ENCODE assay signal across 8 cellular contexts in genomic region chr1:6180215-6180577, GRCh38. TPM values are rescaled to one million over a fixed set of nuclear protein-coding genes. Genes with fewer than 3 reads are reported as not detected.
DNase-seq lines count a peak whose midpoint lies in the region; ATAC-seq and TF ChIP-seq lines count a peak whose summit lies in the region.

TSS of gene CHD5 (minus strand) at chr1:6180321. CDS start at chr1:6180023, 298 bp downstream.

- H2BK120ac ChIP-seq in H9 (ENCODE audit: low read depth, low read length, poor library complexity, severe bottlenecking) = no peak within 1 kb of the TSS

- no peaks in the 10 kb centered on the region for H3K23me2 ChIP-seq in H9 (ENCODE audit: insufficient read length, low read depth, low read length, poor library complexity, severe bottlenecking)

- peak; percentile 44; the same call in 2 of the 3 replicates for TF ChIP-seq CTCF in H9 (conservative IDR thresholded peaks at IDR 0.05)
- no peak for TF ChIP-seq CTCF in ascending aorta (IDR thresholded peaks at IDR 0.05)
- TF ChIP-seq CTCF in nephron progenitor cell (IDR thresholded peaks at IDR 0.05) = no peak

- H3T11ph ChIP-seq in H9 (ENCODE audit: low read length) = no peak within 1 kb of the TSS

- H3K79me1 ChIP-seq in H9 (ENCODE audit: insufficient read depth, low read depth, low read length, poor library complexity, severe bottlenecking) = no peaks in the 10 kb centered on the region

- H3K4me1 ChIP-seq in CD4-positive, alpha-beta memory T cell (ENCODE audit: insufficient read depth, low read length) = peaks cover 17% of the 10 kb centered on the region
- H3K4me1 ChIP-seq in H9 (ENCODE audit: insufficient read depth, low read length) (no peaks in the 10 kb centered on the region), ascending aorta (peaks cover 8 to 9% of the 10 kb centered on the region in 2 donors)

- H3K36me3 ChIP-seq in CD4-positive, alpha-beta memory T cell (ENCODE audit: insufficient read depth, low read length) = no peaks in the 10 kb centered on the region
- peaks cover 1 to 3% of the 10 kb centered on the region in 2 donors for H3K36me3 ChIP-seq in ascending aorta

- no peak within 1 kb of the TSS for H4K91ac ChIP-seq in H9 (ENCODE audit: insufficient read length, low read depth, low read length)

- no peak within 1 kb of the TSS for H3K4me3 ChIP-seq in CD4-positive, alpha-beta memory T cell (ENCODE audit: low read length in 2 of 2)
- peak within 1 kb of the TSS; percentile 50 to 66 for H3K4me3 ChIP-seq in ascending aorta

- ATAC-seq in GM19023 (IDR thresholded peaks at IDR 0.05; ENCODE audit: unreplicated experiment) = no peak

- CTCF ChIA-PET in CD4-positive, alpha-beta memory T cell (lab: Charles Lee; ENCODE audit: partially characterized antibody) = interaction anchor here (1.0 kb wide), 1 partner anchor 44 kb away, joined by 3 read pairs; no protein-coding TSS in a partner anchor

- POLR2A ChIA-PET in CD4-positive, alpha-beta memory T cell (lab: Charles Lee; ENCODE audit: partially characterized antibody) = no interaction called here

- peaks cover 3% of the 10 kb centered on the region for H3K27me3 ChIP-seq in CD4-positive, alpha-beta memory T cell (ENCODE audit: insufficient read depth, low read length)
- peaks cover 14% of the 10 kb centered on the region; the same call in 1 of the 2 replicates for H3K27me3 ChIP-seq in H9 (ENCODE audit: insufficient read depth, low read length)
- H3K27me3 ChIP-seq in ascending aorta = no peaks in the 10 kb centered on the region

- H2BK15ac ChIP-seq in H9 (ENCODE audit: low read depth, low read length) = no peak within 1 kb of the TSS

- WGBS in H9 (ENCODE audit: extremely low coverage, insufficient read length, low lambda C conversion rate) = no CpG with 5 or more reads among the region's 46 CpGs

- H4K8ac ChIP-seq in H9 (replicated peaks; ENCODE audit: insufficient read length, low read depth, low read length) = no peak within 1 kb of the TSS

- intact Hi-C loops in CD4-positive, alpha-beta memory T cell (cut with micrococcal nuclease) = no loop called here
- intact Hi-C loops in ascending aorta (cut with DNase I) = no loop called here

- H3K27ac ChIP-seq in CD4-positive, alpha-beta memory T cell (ENCODE audit: low read depth, low read length) = no peak within 1 kb of the TSS
- H3K27ac ChIP-seq in H9 (ENCODE audit: insufficient read length, low read depth, low read length) (no peak within 1 kb of the TSS), ascending aorta (peak within 1 kb of the TSS in 1 of 2 donors; percentile 8)

- no peaks in the 10 kb centered on the region for H3K9me3 ChIP-seq in CD4-positive, alpha-beta memory T cell (ENCODE audit: control insufficient read depth in 1 of 2, low read length in 2 of 2)
- H3K9me3 ChIP-seq in H9 (ENCODE audit: control insufficient read depth, low read depth, low read length) = no peaks in the 10 kb centered on the region
- H3K9me3 ChIP-seq in ascending aorta = no peaks in the 10 kb centered on the region

- no peak within 1 kb of the TSS for H3K4ac ChIP-seq in H9 (ENCODE audit: low read depth, low read length)

- H3K4me3 Mint-ChIP-seq in CD4-positive, alpha-beta memory T cell = peak within 1 kb of the TSS; percentile 54 to 82 (median 67)
- peak within 1 kb of the TSS; percentile 48 to 74 for H3K4me3 Mint-ChIP-seq in H9
- H3K4me3 Mint-ChIP-seq in nephron progenitor cell = peak within 1 kb of the TSS; percentile 69

- H3K27ac Mint-ChIP-seq in CD4-positive, alpha-beta memory T cell = peak within 1 kb of the TSS in 1 of 7 donors; percentile 47
- H3K27ac Mint-ChIP-seq in H9 = no peak within 1 kb of the TSS
- no peak within 1 kb of the TSS for H3K27ac Mint-ChIP-seq in nephron progenitor cell

- no peak within 1 kb of the TSS for H3K56ac ChIP-seq in H9 (ENCODE audit: insufficient read length, low read depth, low read length)

- H2AFZ ChIP-seq in H9 (ENCODE audit: low read length) = no peak within 1 kb of the TSS

- H2BK12ac ChIP-seq in H9 (ENCODE audit: insufficient read length, low read depth, low read length) = no peak within 1 kb of the TSS

- peaks cover 6 to 11% of the 10 kb centered on the region in 2 donors for H3K36me3 Mint-ChIP-seq in CD4-positive, alpha-beta memory T cell
- H3K36me3 Mint-ChIP-seq in H9 (ENCODE audit: insufficient read depth in 1 of 3, low read depth in 3 of 3) (peaks cover 0 to 10% (median 0%) of the 10 kb centered on the region in 3 experiments; a peak in 2 of 7 replicates), nephron progenitor cell (ENCODE audit: low read depth) (peaks cover 14% of the 10 kb centered on the region)

- no peaks in the 10 kb centered on the region for H3K79me2 ChIP-seq in H9 (ENCODE audit: insufficient read depth, low read length)

- H3K9ac ChIP-seq in H9 (ENCODE audit: extremely low read depth, insufficient read length, low read length) = no peak within 1 kb of the TSS

- no peak within 1 kb of the TSS for H2BK20ac ChIP-seq in H9 (ENCODE audit: low read depth, low read length, poor library complexity, severe bottlenecking)

- H2BK5ac ChIP-seq in H9 (ENCODE audit: insufficient read length, low read length) = no peak within 1 kb of the TSS

- peak within 1 kb of the TSS; percentile 13 for H3K4me2 ChIP-seq in H9 (ENCODE audit: insufficient read depth, insufficient read length, low read length)

- H4K20me1 ChIP-seq in H9 (ENCODE audit: control insufficient read depth, insufficient read depth, insufficient read length) = no peaks in the 10 kb centered on the region

- peak in 2 of 5 donors; percentile 9 to 54 for DNase-seq in CD4-positive, alpha-beta memory T cell
- DNase-seq in H9 (peak; percentile 68), ascending aorta (ENCODE audit: low spot score in 2 of 2) (peak in 1 of 2 donors; percentile 74), nephron progenitor cell (peak; percentile 56), NCI-H1694 treated with DMSO at 0.1 percent for 48 hours (lab: John Stamatoyannopoulos, UW) (no peak), ACHN (no peak), dermis blood vessel endothelial cell (no peak)

- H3K23ac ChIP-seq in H9 (ENCODE audit: insufficient read length, low read depth, low read length) = no peak within 1 kb of the TSS

- H3K4me1 Mint-ChIP-seq in CD4-positive, alpha-beta memory T cell = peaks cover 9 to 42% (median 30%) of the 10 kb centered on the region in 4 donors
- H3K4me1 Mint-ChIP-seq in H9 (peaks cover 28 to 34% of the 10 kb centered on the region in 2 experiments), nephron progenitor cell (peaks cover 25% of the 10 kb centered on the region)

- peak within 1 kb of the TSS; percentile 24; the same call in 1 of the 2 replicates for H3K14ac ChIP-seq in H9 (ENCODE audit: insufficient read depth, low read length)

- no peak within 1 kb of the TSS for H4K5ac ChIP-seq in H9 (ENCODE audit: insufficient read length, low read depth, low read length)

- in situ Hi-C loops in ACHN (cut with HindIII; ENCODE audit: low pct_ligation_motif_present, low pct_unique_long_range_greater_than_20kb, low sequenced_read_pairs) = no loop called here

- H3K18ac ChIP-seq in H9 (ENCODE audit: insufficient read length, low read depth, low read length) = peak within 1 kb of the TSS; percentile 1

- peaks cover 27 to 35% of the 10 kb centered on the region in 2 donors for H3K27me3 Mint-ChIP-seq in CD4-positive, alpha-beta memory T cell
- H3K27me3 Mint-ChIP-seq in H9 (ENCODE audit: low read depth) (peaks cover 35% of the 10 kb centered on the region), nephron progenitor cell (ENCODE audit: low read depth, poor library complexity) (peaks cover 45% of the 10 kb centered on the region)

- no peak within 1 kb of the TSS for H2AK5ac ChIP-seq in H9 (ENCODE audit: insufficient read length, low read length)

- no peaks in the 10 kb centered on the region for H3K9me3 Mint-ChIP-seq in CD4-positive, alpha-beta memory T cell
- H3K9me3 Mint-ChIP-seq in H9 (no peaks in the 10 kb centered on the region), nephron progenitor cell (peaks cover 3% of the 10 kb centered on the region)

RNA-seq across cellular contexts. Expression of gene CHD5, which starts in this region (rescaled TPM):
- total RNA-seq in CD4-positive, alpha-beta memory T cell = under 1 TPM; 0.06 to 0.17 TPM
- polyA plus RNA-seq in CD4-positive, alpha-beta memory T cell = not detected
- 0.99 and 1.6 TPM in 2 replicates for total RNA-seq in H9 (2021)
- total RNA-seq in ascending aorta = 4.0 TPM
- under 0.01 TPM in 1 of 2 replicates, not detected in the other for total RNA-seq in dermis blood vessel endothelial cell

Comparison
In these comparisons a context has a peak if more than half of its experiments do, and no peak if none do; other contexts are left out.
1. DNase-seq: peak in H9 (single experiment) and nephron progenitor cell (single experiment); none in NCI-H1694 treated with DMSO at 0.1 percent for 48 hours (single experiment), ACHN (single experiment) and dermis blood vessel endothelial cell (single experiment).
2. H3K4me3 ChIP-seq: peak in ascending aorta (2 of 2); none in CD4-positive, alpha-beta memory T cell (0 of 2).
3. Peak in every context shown above with its lines, with median percentiles within 50 percentile points of each other: H3K4me3 Mint-ChIP-seq.